In genomic region chr10:75403144-75404022, GRCh38 we compare ENCODE assay signal across 8 cellular contexts. TPM values are rescaled to one million over a fixed set of nuclear protein-coding genes. Genes with fewer than 3 reads are reported as not detected.
DNase-seq lines count a peak whose midpoint lies in the region; ATAC-seq and TF ChIP-seq lines count a peak whose summit lies in the region.

No MANE protein-coding gene starts in this region.

- TF ChIP-seq CTCF in cardiac fibroblast (IDR thresholded peaks at IDR 0.05; ENCODE audit: low read depth, low read length) (no peak), right lobe of liver (IDR thresholded peaks at IDR 0.05) (no peak), testis (IDR thresholded peaks at IDR 0.05) (no peak)

- no peak overlapping the region for H3K27ac Mint-ChIP-seq in activated CD4-positive, alpha-beta T cell treated with anti-CD3 and anti-CD28 coated beads, Interleukin-2, amount 10 ng/mL, durations not matched to agents 7 days and 5 days

- H3K27ac ChIP-seq in right lobe of liver (peak overlapping the region; percentile 92 to 97 (median 93)), testis (peak overlapping the region; percentile 85 to 96)

- peak overlapping the region; percentile 74 for H3K4me3 Mint-ChIP-seq in activated CD4-positive, alpha-beta T cell treated with anti-CD3 and anti-CD28 coated beads, Interleukin-2, amount 10 ng/mL, durations not matched to agents 7 days and 5 days

- intact Hi-C loops in right lobe of liver (cut with DNase I) (loop anchor here (5.0 to 10.0 kb wide), 4 partner anchors 191 to 1144 kb away; no protein-coding TSS in a partner anchor), testis (cut with DNase I; ENCODE audit: low total_unique reads) (loop anchor here (5.0 to 10.0 kb wide), 3 partner anchors 254 to 631 kb away; no protein-coding TSS in a partner anchor)

- H3K27me3 ChIP-seq in right lobe of liver (no peaks in the 10 kb centered on the region), testis (no peaks in the 10 kb centered on the region)

- H3K4me3 ChIP-seq in cardiac fibroblast (replicated peaks in 1 of 2; ENCODE audit: low read depth in 2 of 2, low read length in 2 of 2) (peak overlapping the region; percentile 95 to 99), right lobe of liver (peak overlapping the region; percentile 86 to 95 (median 92)), testis (peak overlapping the region; percentile 78 to 83)

- peaks cover 38% of the 10 kb centered on the region for H3K4me1 Mint-ChIP-seq in activated CD4-positive, alpha-beta T cell treated with anti-CD3 and anti-CD28 coated beads, Interleukin-2, amount 10 ng/mL, durations not matched to agents 7 days and 5 days

- CTCF ChIA-PET in activated CD4-positive, alpha-beta T cell treated with anti-CD3 and anti-CD28 coated beads, Interleukin-2, amount 10 ng/mL, durations not matched to agents 7 days and 5 days (lab: Charles Lee), result no interaction called here

- TF ChIP-seq POLR2A in right lobe of liver (IDR thresholded peaks at IDR 0.05), result no peak
- TF ChIP-seq POLR2A in testis (IDR thresholded peaks at IDR 0.05), result no peak

- POLR2A ChIA-PET in activated CD4-positive, alpha-beta T cell treated with anti-CD3 and anti-CD28 coated beads, Interleukin-2, amount 10 ng/mL, durations not matched to agents 7 days and 5 days (lab: Charles Lee), result no interaction called here

- 4% methylated on average over 40 of the region's 58 CpGs for WGBS in right lobe of liver (ENCODE audit: insufficient coverage, low coverage, low lambda C conversion rate, missing lambda C conversion rate)
- 0% methylated on average over 48 to 58 of the region's 58 CpGs for WGBS in testis, 2 donors

- H3K4me1 ChIP-seq in right lobe of liver (peaks cover 0 to 6% (median 2%) of the 10 kb centered on the region in 4 donors), testis (no peaks in the 10 kb centered on the region)

- ATAC-seq in right lobe of liver, result no peak
- no peak for ATAC-seq in GM21717 (IDR thresholded peaks at IDR 0.05; ENCODE audit: unreplicated experiment)

- peaks cover 72% of the 10 kb centered on the region for H3K27me3 Mint-ChIP-seq in activated CD4-positive, alpha-beta T cell treated with anti-CD3 and anti-CD28 coated beads, Interleukin-2, amount 10 ng/mL, durations not matched to agents 7 days and 5 days

- no peak for DNase-seq in activated CD4-positive, alpha-beta T cell treated with anti-CD3 and anti-CD28 coated beads, Interleukin-2, amount 10 ng/mL, durations not matched to agents 7 days and 5 days
- DNase-seq in activated CD4-positive, alpha-beta T cell treated with anti-CD3 and anti-CD28 coated beads for 1 hour, result no peak
- DNase-seq in NCI-H345 (lab: John Stamatoyannopoulos, UW), result peak; percentile 47
- peak in 1 of 2 donors; percentile 21 for DNase-seq in cardiac fibroblast (ENCODE audit: low read depth in 2 of 2)
- DNase-seq in right lobe of liver, result peak; percentile 49 to 66 (median 54)
- DNase-seq in testis, result peak; percentile 29
- DNase-seq in inferior parietal cortex (ENCODE audit: extremely low spot score), result no peak

- peaks cover 0 to 6% (median 0%) of the 10 kb centered on the region in 4 donors for H3K36me3 ChIP-seq in right lobe of liver
- H3K36me3 ChIP-seq in testis (ENCODE audit: low read depth, missing control alignments), result no peaks in the 10 kb centered on the region

- H3K36me3 Mint-ChIP-seq in activated CD4-positive, alpha-beta T cell treated with anti-CD3 and anti-CD28 coated beads, Interleukin-2, amount 10 ng/mL, durations not matched to agents 7 days and 5 days (ENCODE audit: low read depth), result peaks cover 3% of the 10 kb centered on the region

- H3K9me3 Mint-ChIP-seq in activated CD4-positive, alpha-beta T cell treated with anti-CD3 and anti-CD28 coated beads, Interleukin-2, amount 10 ng/mL, durations not matched to agents 7 days and 5 days, result no peaks in the 10 kb centered on the region

- H3K9me3 ChIP-seq in right lobe of liver (no peaks in the 10 kb centered on the region), testis (no peaks in the 10 kb centered on the region)

RNA-seq across cellular contexts. Expression of gene ZNF503, which starts 1.8 kb away (rescaled TPM):
- total RNA-seq in activated CD4-positive, alpha-beta T cell treated with anti-CD3 and anti-CD28 coated beads, Interleukin-2, amount 10 ng/mL, durations not matched to agents 7 days and 5 days, result under 1 TPM in 1 of 2 experiments, not detected in 1; 0.07 TPM
- total RNA-seq in right lobe of liver (1 to 10 TPM; 2.9 to 7.1 (median 5.4) TPM), testis (1 to 10 TPM; 8.0 to 9.8 TPM)
- polyA plus RNA-seq in testis (ENCODE audit: insufficient read depth, low read depth, low replicate concordance), result 7.0 TPM

RNA-seq across cellular contexts. Expression of gene LRMDA, which starts 28.0 kb away (rescaled TPM):
- total RNA-seq in activated CD4-positive, alpha-beta T cell treated with anti-CD3 and anti-CD28 coated beads, Interleukin-2, amount 10 ng/mL, durations not matched to agents 7 days and 5 days, result not detected
- total RNA-seq in right lobe of liver, result 10 to 100 TPM in 5 of 6 experiments, 1 to 10 TPM in 1; 9.9 to 19.9 (median 16.3) TPM
- total RNA-seq in testis, result 10 to 100 TPM in 1 of 2 donors, 1 to 10 TPM in 1; 7.6 to 10.6 TPM
- polyA plus RNA-seq in testis (ENCODE audit: insufficient read depth, low read depth, low replicate concordance), result 13.8 TPM

Comparison
In these comparisons a context has a peak if more than half of its experiments do, and no peak if none do; other contexts are left out.
1. DNase-seq: peak in NCI-H345 (single experiment), right lobe of liver (3 of 3) and testis (single experiment); none in activated CD4-positive, alpha-beta T cell treated with anti-CD3 and anti-CD28 coated beads, Interleukin-2, amount 10 ng/mL, durations not matched to agents 7 days and 5 days (single experiment), activated CD4-positive, alpha-beta T cell treated with anti-CD3 and anti-CD28 coated beads for 1 hour (single experiment) and inferior parietal cortex (single experiment).
2. RNA of gene LRMDA, which starts 28.0 kb away (total RNA-seq): 9.9 to 19.9 TPM in right lobe of liver and 7.6 to 10.6 TPM in testis; not detected in activated CD4-positive, alpha-beta T cell treated with anti-CD3 and anti-CD28 coated beads, Interleukin-2, amount 10 ng/mL, durations not matched to agents 7 days and 5 days; every median in the first group is over 4 times any median in the second.
3. Peak in every context shown above with its lines, with median percentiles within 50 percentile points of each other: H3K4me3 ChIP-seq.